In the genomic region with DNA sequence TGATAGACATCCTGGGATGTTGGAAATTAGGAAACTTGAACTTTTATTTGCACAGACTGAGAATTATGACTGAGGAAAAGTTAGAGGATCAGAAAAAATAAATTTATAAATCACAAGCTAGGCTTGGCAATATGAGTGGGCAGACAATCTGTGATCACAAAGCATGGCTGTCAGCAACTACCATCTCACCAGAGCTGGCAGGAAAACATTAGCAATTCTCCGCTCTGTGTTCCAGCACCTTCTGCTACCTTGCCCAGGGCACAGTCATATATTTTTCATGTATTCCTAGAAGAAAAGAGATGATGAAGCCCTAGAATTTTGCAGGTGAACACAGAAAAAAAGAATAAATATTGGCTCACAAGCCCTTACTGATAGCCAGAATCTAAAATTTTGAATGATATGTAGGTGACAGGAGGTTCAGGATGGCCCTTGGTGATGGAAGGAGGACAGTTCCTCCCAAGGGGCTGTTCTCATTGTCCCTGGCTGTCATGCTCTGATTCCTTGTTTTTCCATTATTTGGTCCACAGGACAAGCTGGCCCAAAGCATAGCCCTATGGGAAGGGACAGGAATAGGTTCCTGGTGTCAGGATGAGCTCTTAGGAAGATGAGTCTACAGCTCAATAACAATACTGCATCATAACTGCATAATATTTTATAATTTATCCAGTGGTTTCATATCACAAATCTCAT, we compare ENCODE assay signal across 35 cellular contexts. TPM values are rescaled to one million over a fixed set of nuclear protein-coding genes. Genes with fewer than 3 reads are reported as not detected.
"Had no signal": no experiment of that assay in that cellular context is flagged by ENCODE, and none has a peak within 500 bp of the region (broad histone marks: within the 10 kb centered on the region; RNA-seq: fewer than 3 reads in every experiment).

No MANE protein-coding gene starts in this region.

- ATAC-seq: activated CD8-positive, alpha-beta T cell treated with anti-CD3 and anti-CD28 coated beads for 36 hours; activated naive CD4-positive, alpha-beta T cell treated with anti-CD3 and anti-CD28 coated beads, Interleukin-2, amount 50 U/mL, for 72 hours; activated T-cell treated with anti-CD3 and anti-CD28 coated beads, Interleukin-2, amount 50 U/mL, for 4 hours; activated T-cell treated with anti-CD3 and anti-CD28 coated beads, Interleukin-2, amount 50 U/mL, for 72 hours; activated T-helper 17 cell treated with anti-CD3 and anti-CD28 coated beads, Interleukin-2, amount 50 U/mL, for 72 hours; body of pancreas had no signal

- DNase-seq: activated B cell treated with CpG ODN at 0.5 μM for 24 hours; activated CD4-positive, alpha-beta memory T cell treated with anti-CD3 and anti-CD28 coated beads for 36 hours; activated CD4-positive, alpha-beta T cell treated with anti-CD3 and anti-CD28 coated beads for 4 hours; activated CD4-positive, alpha-beta T cell treated with anti-CD3 and anti-CD28 coated beads, Interleukin-2, amount 10 ng/mL, durations not matched to agents 24 days and 14 days; activated CD4-positive, alpha-beta T cell treated with anti-CD3 and anti-CD28 coated beads, Interleukin-2, amount 50 U/mL, for 1 hour; activated CD4-positive, alpha-beta T cell treated with anti-CD3 and anti-CD28 coated beads, Interleukin-2, amount 50 U/mL, for 4 hours; activated CD4-positive, CD25-positive, alpha-beta regulatory T cell treated with anti-CD3 and anti-CD28 coated beads, Interleukin-2, amount 50 U/mL, for 72 hours; activated CD8-positive, alpha-beta memory T cell treated with anti-CD3 and anti-CD28 coated beads, Interleukin-2, amount 50 U/mL, for 4 hours; activated CD8-positive, alpha-beta T cell treated with anti-CD3 and anti-CD28 coated beads for 36 hours; activated effector memory CD4-positive, alpha-beta T cell treated with anti-CD3 and anti-CD28 coated beads, Interleukin-2, amount 50 U/mL, for 16 hours; activated gamma-delta T cell treated with Interleukin-2 at 50 U/mL for 16 hours; activated naive CD4-positive, alpha-beta T cell; activated naive CD4-positive, alpha-beta T cell treated with anti-CD3 and anti-CD28 coated beads for 36 hours; activated naive CD4-positive, alpha-beta T cell treated with anti-CD3 and anti-CD28 coated beads, Interleukin-2, amount 50 U/mL, for 16 hours; activated naive CD8-positive, alpha-beta T cell treated with anti-CD3 and anti-CD28 coated beads for 36 hours; activated T-cell treated with anti-CD3 and anti-CD28 coated beads for 4 hours; activated T-cell treated with anti-CD3 and anti-CD28 coated beads, Interleukin-2, amount 50 U/mL, for 1 hour; activated T-cell treated with anti-CD3 and anti-CD28 coated beads, Interleukin-2, amount 50 U/mL, for 4 hours; activated T-cell treated with anti-CD3 and anti-CD28 coated beads, Interleukin-2, amount 50 U/mL, for 72 hours; adrenal gland; amniotic stem cell; aorta; body of pancreas; brain microvascular endothelial cell; T-helper 1 cell; T-helper 2 cell; T-helper 9 cell had no signal

- H3K4me1 ChIP-seq: adrenal gland, body of pancreas, breast epithelium had no signal

- H3K27me3 ChIP-seq: adrenal gland, body of pancreas, brain microvascular endothelial cell, breast epithelium had no signal

- H3K4me3 ChIP-seq: adrenal gland, body of pancreas, breast epithelium had no signal

- H3K36me3 ChIP-seq: adrenal gland, brain microvascular endothelial cell, breast epithelium had no signal

- H3K9me3 ChIP-seq: adrenal gland, body of pancreas, breast epithelium had no signal

- H3K27ac ChIP-seq: adrenal gland, body of pancreas, brain microvascular endothelial cell, breast epithelium, VCaP had no signal

RNA-seq across cellular contexts. Expression of a gene that starts 21.6 kb away (rescaled TPM):
- total RNA-seq: activated B cell treated with CpG ODN at 0.5 μM for 24 hours; activated CD4-positive, alpha-beta memory T cell treated with anti-CD3 and anti-CD28 coated beads for 36 hours; activated CD4-positive, alpha-beta T cell treated with anti-CD3 and anti-CD28 coated beads, Interleukin-2, amount 10 ng/mL, durations not matched to agents 24 days and 14 days; activated CD8-positive, alpha-beta memory T cell treated with anti-CD3 and anti-CD28 coated beads for 36 hours; activated naive CD8-positive, alpha-beta T cell treated with anti-CD3 and anti-CD28 coated beads for 36 hours; activated T-cell treated with anti-CD3 and anti-CD28 coated beads, Interleukin-2, amount 50 U/mL, for 4 hours; activated T-helper 1 cell treated with anti-CD3 and anti-CD28 coated beads, Interleukin-12 subunit alpha, Interleukin-12 subunit beta, Interleukin-2, Interleukin-4 antibody, amounts not matched to agents 30 ng/mL and 10 ng/mL and 1 ng/mL, durations not matched to agents 14 hours and 24 hours and 36 hours; aorta; body of pancreas; breast epithelium; cardiac septum; chondrocyte had no signal
